11 cellular contexts compared by ENCODE assay signal in the genomic region with DNA sequence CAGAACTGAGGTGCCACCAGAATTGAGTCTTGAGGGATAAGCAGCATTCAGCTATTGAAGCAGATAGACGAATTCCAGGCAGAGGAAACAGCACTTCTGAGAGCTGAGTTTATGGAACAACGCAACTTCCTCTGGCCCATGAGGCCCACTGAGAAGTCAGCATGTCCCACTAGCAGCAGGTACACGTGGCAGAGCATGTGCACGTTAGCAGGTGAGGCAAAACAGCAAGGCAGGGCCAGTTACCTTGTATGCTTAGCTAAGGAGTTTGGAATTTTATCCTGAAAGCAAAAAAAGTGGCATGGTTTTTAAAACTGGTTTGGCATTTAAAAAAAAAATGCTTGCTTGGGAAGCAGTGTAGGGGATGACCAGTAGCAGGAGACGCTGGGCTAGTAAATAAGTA.
"Had no signal": no experiment of that assay in that cellular context is flagged by ENCODE, and none has a peak within 500 bp of the region (broad histone marks: within the 10 kb centered on the region; RNA-seq: fewer than 3 reads in every experiment).

No MANE protein-coding gene starts in this region.

- H3K4me3 ChIP-seq: esophagus squamous epithelium, left lung had no signal

- H3K36me3 Mint-ChIP-seq: natural killer cell, type B pancreatic cell had no signal

- H3K9me3 ChIP-seq: esophagus squamous epithelium, left lung had no signal

- H3K27ac ChIP-seq: esophagus squamous epithelium, left lung had no signal

- H3K9me3 Mint-ChIP-seq: natural killer cell, type B pancreatic cell had no signal

- H3K27ac Mint-ChIP-seq: activated naive CD8-positive, alpha-beta T cell; natural killer cell; type B pancreatic cell had no signal

- H3K27me3 Mint-ChIP-seq: activated naive CD8-positive, alpha-beta T cell; type B pancreatic cell had no signal

- H3K36me3 ChIP-seq: esophagus squamous epithelium, left lung had no signal

- H3K4me3 Mint-ChIP-seq: activated naive CD8-positive, alpha-beta T cell; natural killer cell; type B pancreatic cell had no signal

- H3K27me3 ChIP-seq: esophagus squamous epithelium, left lung had no signal

- DNase-seq: activated effector memory CD4-positive, alpha-beta T cell treated with Interleukin-2 at 50 U/mL for 16 hours; activated T-cell treated with anti-CD3 and anti-CD28 coated beads, Interleukin-2, amount 50 U/mL, for 1 hour; esophagus squamous epithelium; foreskin fibroblast; glutamatergic neuron; left lung; natural killer cell; stimulated activated CD4-positive, alpha-beta T cell treated with anti-CD3 and anti-CD28 coated beads, Interleukin-15, amount 100 ng/mL, for 24 hours; stimulated activated CD4-positive, alpha-beta T cell treated with anti-CD3 and anti-CD28 coated beads, Interleukin-4, amount 100 ng/mL, for 24 hours had no signal
